13 cellular contexts compared by ENCODE assay signal in the genomic region with DNA sequence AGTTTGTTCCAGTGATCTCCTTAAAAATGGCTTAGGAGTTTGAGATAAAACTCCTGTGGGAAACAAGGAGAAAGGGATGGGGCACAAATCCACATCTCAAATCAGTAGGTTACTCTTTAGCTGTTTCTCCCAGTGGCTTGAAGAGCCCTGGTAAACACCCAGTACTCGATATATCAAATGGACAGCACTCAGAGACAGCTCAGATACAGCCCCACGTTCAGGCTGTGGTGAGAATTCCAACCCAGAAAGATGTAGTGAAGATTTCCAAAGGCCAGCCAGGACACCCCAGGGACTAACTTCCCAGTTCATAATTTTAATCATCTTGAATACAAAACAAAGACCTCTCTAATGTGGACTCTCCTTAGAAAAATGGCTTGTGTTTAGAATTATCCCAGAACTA. TPM values are rescaled to one million over a fixed set of nuclear protein-coding genes. Genes with fewer than 3 reads are reported as not detected.
DNase-seq lines count a peak whose midpoint lies in the region; ATAC-seq and TF ChIP-seq lines count a peak whose summit lies in the region.
"Had no signal": no experiment of that assay in that cellular context is flagged by ENCODE, and none has a peak within 500 bp of the region (broad histone marks: within the 10 kb centered on the region; RNA-seq: fewer than 3 reads in every experiment).

No MANE protein-coding gene starts in this region.

- H3K27me3 Mint-ChIP-seq in central memory CD8-positive, alpha-beta T cell, result no peaks in the 10 kb centered on the region
- H3K27me3 Mint-ChIP-seq in neural progenitor cell (ENCODE audit: insufficient read depth, low read depth), result no peaks in the 10 kb centered on the region

- H3K36me3 ChIP-seq in Karpas-422 (ENCODE audit: insufficient read depth, low read length) (peaks cover 25% of the 10 kb centered on the region), neural progenitor cell (peaks cover 4% of the 10 kb centered on the region), prostate gland (no peaks in the 10 kb centered on the region)

- WGBS in prostate gland, result 29% methylated on average over 2 of the region's 2 CpGs

- H3K79me2 ChIP-seq in Karpas-422 (ENCODE audit: low read length) (no peaks in the 10 kb centered on the region), neural progenitor cell (ENCODE audit: low read depth) (peaks cover 10% of the 10 kb centered on the region)

- peaks cover 11% of the 10 kb centered on the region for H3K36me3 Mint-ChIP-seq in central memory CD8-positive, alpha-beta T cell (ENCODE audit: insufficient read depth)
- peaks cover 7% of the 10 kb centered on the region for H3K36me3 Mint-ChIP-seq in neural progenitor cell

- H3K4me3 ChIP-seq in Karpas-422 (ENCODE audit: low read length) (no peak overlapping the region), neural progenitor cell (no peak overlapping the region), prostate gland (no peak overlapping the region)

- ATAC-seq in central memory CD8-positive, alpha-beta T cell (replicated peaks; ENCODE audit: extremely low read depth, poor library complexity, severe bottlenecking), result no peak
- ATAC-seq in GM21526 (IDR thresholded peaks at IDR 0.05; ENCODE audit: low FRiP score, unreplicated experiment), result no peak

- H3K4me1 ChIP-seq in Karpas-422 (ENCODE audit: low read length) (peaks cover 70% of the 10 kb centered on the region), neural progenitor cell (peaks cover 48% of the 10 kb centered on the region), prostate gland (replicated peaks) (peaks cover 3% of the 10 kb centered on the region)

- H3K4me1 Mint-ChIP-seq in central memory CD8-positive, alpha-beta T cell, result peaks cover 36% of the 10 kb centered on the region
- peaks cover 66% of the 10 kb centered on the region for H3K4me1 Mint-ChIP-seq in neural progenitor cell

- H3K27me3 ChIP-seq in Karpas-422 (ENCODE audit: low read length), result no peaks in the 10 kb centered on the region
- no peaks in the 10 kb centered on the region for H3K27me3 ChIP-seq in neural progenitor cell
- H3K27me3 ChIP-seq in prostate gland (replicated peaks; ENCODE audit: insufficient read depth), result no peaks in the 10 kb centered on the region

- peak; percentile 25 for DNase-seq in DMS153 (lab: John Stamatoyannopoulos, UW)
- no peak for DNase-seq in DMS153 treated with DMSO at 0.1 percent for 48 hours (lab: John Stamatoyannopoulos, UW; ENCODE audit: unreplicated experiment)
- peak; percentile 48 for DNase-seq in Karpas-422
- DNase-seq in central memory CD8-positive, alpha-beta T cell (ENCODE audit: low spot score in 2 of 2), result no peak
- no peak for DNase-seq in neural progenitor cell (ENCODE audit: low spot score)
- no peak for DNase-seq in NCI-H1694 treated with DMSO at 0.1 percent for 48 hours (lab: John Stamatoyannopoulos, UW)
- no peak for DNase-seq in prostate gland (ENCODE audit: low spot score)
- DNase-seq: 8988T; activated effector memory CD4-positive, alpha-beta T cell treated with Interleukin-2 at 50 U/mL for 16 hours; EL; mammary epithelial cell had no signal

- peak overlapping the region; percentile 7 for H3K27ac Mint-ChIP-seq in central memory CD8-positive, alpha-beta T cell (ENCODE audit: low read depth)
- H3K27ac Mint-ChIP-seq in neural progenitor cell, result peak overlapping the region; percentile 7

- 0 out of 2 replicates have a peak, but pooled peaks cover 4% of the 10 kb centered on the region for H4K20me1 ChIP-seq in Karpas-422 (ENCODE audit: insufficient read depth, low read depth, low read length)
- H4K20me1 ChIP-seq in neural progenitor cell (ENCODE audit: low read depth), result peaks cover 54% of the 10 kb centered on the region

- peak overlapping the region; percentile 72 for H3K27ac ChIP-seq in Karpas-422 (ENCODE audit: low read length)
- H3K27ac ChIP-seq in neural progenitor cell, result peak overlapping the region; percentile 27
- peak overlapping the region in 1 of 2 donors; percentile 52 for H3K27ac ChIP-seq in prostate gland
- H3K27ac ChIP-seq: VCaP had no signal

- no peak overlapping the region for H2AFZ ChIP-seq in Karpas-422 (ENCODE audit: low read length)
- H2AFZ ChIP-seq in neural progenitor cell (replicated peaks), result no peak overlapping the region

- H3K4me2 ChIP-seq in Karpas-422 (ENCODE audit: low read depth, low read length, poor library complexity, severe bottlenecking) (no peak overlapping the region), neural progenitor cell (peak overlapping the region; percentile 8)

- H3K9me2 ChIP-seq in Karpas-422 (replicated peaks; ENCODE audit: insufficient read depth, low read length), result no peaks in the 10 kb centered on the region

- H3K4me3 Mint-ChIP-seq in central memory CD8-positive, alpha-beta T cell, result no peak overlapping the region
- no peak overlapping the region for H3K4me3 Mint-ChIP-seq in neural progenitor cell

- H3K9me3 Mint-ChIP-seq in central memory CD8-positive, alpha-beta T cell, result no peaks in the 10 kb centered on the region
- H3K9me3 Mint-ChIP-seq in neural progenitor cell, result no peaks in the 10 kb centered on the region

- intact Hi-C loops in prostate gland (cut with DNase I), result loop anchor here (2.0 to 10.0 kb wide), 4 partner anchors 117 to 400 kb away; no protein-coding TSS in a partner anchor

- peaks cover 95% of the 10 kb centered on the region for H3F3A ChIP-seq in neural progenitor cell (ENCODE audit: low read depth)

- TF ChIP-seq CTCF in neural progenitor cell (IDR thresholded peaks at IDR 0.05) (no peak), prostate gland (IDR thresholded peaks at IDR 0.05) (no peak)

- no peak overlapping the region for H3K9ac ChIP-seq in Karpas-422 (ENCODE audit: low read length)
- H3K9ac ChIP-seq in neural progenitor cell, result no peak overlapping the region

- H3K9me3 ChIP-seq in Karpas-422 (ENCODE audit: low read length), result no peaks in the 10 kb centered on the region
- H3K9me3 ChIP-seq in neural progenitor cell (ENCODE audit: low read depth), result no peaks in the 10 kb centered on the region
- H3K9me3 ChIP-seq in prostate gland, result no peaks in the 10 kb centered on the region

- TF ChIP-seq POLR2A in prostate gland (IDR thresholded peaks at IDR 0.05), result no peak

RNA-seq across cellular contexts. Expression of gene VEZF1, which starts 6.4 kb away (rescaled TPM):
- total RNA-seq in Karpas-422 (2014; rRNA removed; shearing (Covaris generic); ENCODE audit: low replicate concordance), result 32.6 and 53.4 TPM in 2 replicates
- total RNA-seq in neural progenitor cell (ENCODE audit: low replicate concordance) (90.4 and 103 TPM in 2 replicates), prostate gland (10 to 100 TPM; 84.9 to 91.1 TPM)

RNA-seq across cellular contexts. Expression of gene SRSF1, which starts 12.6 kb away (rescaled TPM):
- total RNA-seq in Karpas-422 (2014; rRNA removed; shearing (Covaris generic); ENCODE audit: low replicate concordance), result 347 and 387 TPM in 2 replicates
- total RNA-seq in neural progenitor cell (ENCODE audit: low replicate concordance), result 436 and 556 TPM in 2 replicates
- total RNA-seq in prostate gland, result 100 to 1,000 TPM; 136 to 151 TPM

RNA-seq across cellular contexts. Expression of gene CUEDC1, which starts 39.2 kb away (rescaled TPM):
- total RNA-seq in Karpas-422 (2014; rRNA removed; shearing (Covaris generic); ENCODE audit: low replicate concordance), result 0.71 and 2.6 TPM in 2 replicates
- total RNA-seq in neural progenitor cell (ENCODE audit: low replicate concordance) (8.8 and 14.7 TPM in 2 replicates), prostate gland (10 to 100 TPM; 33.0 to 44.9 TPM)

Comparison
In these comparisons a context has a peak if more than half of its experiments do, and no peak if none do; other contexts are left out.
1. DNase-seq: peak in DMS153 (single experiment) and Karpas-422 (single experiment); none in DMS153 treated with DMSO at 0.1 percent for 48 hours (single experiment), central memory CD8-positive, alpha-beta T cell (0 of 2), neural progenitor cell (single experiment), NCI-H1694 treated with DMSO at 0.1 percent for 48 hours (single experiment) and prostate gland (single experiment).